10 cellular contexts compared by ENCODE assay signal in the genomic region with DNA sequence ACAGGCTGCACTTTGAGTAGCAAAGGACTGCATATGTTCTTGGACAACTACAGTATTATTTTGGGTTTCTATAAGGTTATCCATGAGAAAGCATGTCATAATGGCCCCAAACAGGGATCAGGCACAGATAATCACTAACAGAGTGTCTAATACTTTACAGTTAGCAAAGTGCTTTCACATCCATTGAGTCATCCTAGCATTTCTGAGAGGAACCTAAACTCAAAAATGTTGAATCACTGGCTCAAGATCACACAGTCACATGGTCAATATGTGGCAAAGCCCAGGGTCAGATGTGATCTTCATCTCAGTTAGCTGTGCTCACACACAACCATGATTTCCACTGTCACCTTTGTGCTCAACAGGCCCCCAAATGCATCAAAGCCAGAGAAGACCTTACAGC.
DNase-seq lines count a peak whose midpoint lies in the region; ATAC-seq and TF ChIP-seq lines count a peak whose summit lies in the region.
"Had no signal": no experiment of that assay in that cellular context is flagged by ENCODE, and none has a peak within 500 bp of the region (broad histone marks: within the 10 kb centered on the region; RNA-seq: fewer than 3 reads in every experiment).

No MANE protein-coding gene starts in this region.

- DNase-seq in GM04503 (ENCODE audit: low read depth) (peak; percentile 48), fibroblast of the aortic adventitia (ENCODE audit: low read depth) (peak; percentile 37), NCI-H1048 (lab: John Stamatoyannopoulos, UW) (no peak), dorsolateral prefrontal cortex (no peak)
- DNase-seq: NCI-H1417 had no signal

- ATAC-seq in GM21447 (IDR thresholded peaks at IDR 0.05; ENCODE audit: unreplicated experiment) (peak; percentile 38), HG03460 (IDR thresholded peaks at IDR 0.05; ENCODE audit: unreplicated experiment) (peak; percentile 34), HG03175 (IDR thresholded peaks at IDR 0.05; ENCODE audit: unreplicated experiment) (no peak), GM19467 (IDR thresholded peaks at IDR 0.05; ENCODE audit: unreplicated experiment) (no peak)
- ATAC-seq: HCT116 had no signal

- H3K27ac ChIP-seq in dorsolateral prefrontal cortex: no peak overlapping the region

- intact Hi-C loops in dorsolateral prefrontal cortex (cut with DNase I): no loop called here

- no peak overlapping the region for H3K4me3 ChIP-seq in fibroblast of the aortic adventitia (ENCODE audit: low read depth, low read length)
- no peak overlapping the region for H3K4me3 ChIP-seq in dorsolateral prefrontal cortex

- no peaks in the 10 kb centered on the region for H3K27me3 ChIP-seq in dorsolateral prefrontal cortex

- TF ChIP-seq CTCF in fibroblast of the aortic adventitia (IDR thresholded peaks at IDR 0.05; ENCODE audit: insufficient read depth, low read length) (no peak), dorsolateral prefrontal cortex (IDR thresholded peaks at IDR 0.05 in 54 of 56, conservative IDR thresholded peaks at IDR 0.05 in 2 of 56; ENCODE audit: low read depth in 1 of 56, partially characterized antibody in 56 of 56) (no peak)

Comparison
In these comparisons a context has a peak if more than half of its experiments do, and no peak if none do; other contexts are left out.
1. DNase-seq: peak in GM04503 (single experiment) and fibroblast of the aortic adventitia (single experiment); none in NCI-H1048 (single experiment) and dorsolateral prefrontal cortex (0 of 10).
2. ATAC-seq: peak in GM21447 (single experiment) and HG03460 (single experiment); none in HG03175 (single experiment) and GM19467 (single experiment).